8 cellular contexts compared by ENCODE assay signal in the genomic region with DNA sequence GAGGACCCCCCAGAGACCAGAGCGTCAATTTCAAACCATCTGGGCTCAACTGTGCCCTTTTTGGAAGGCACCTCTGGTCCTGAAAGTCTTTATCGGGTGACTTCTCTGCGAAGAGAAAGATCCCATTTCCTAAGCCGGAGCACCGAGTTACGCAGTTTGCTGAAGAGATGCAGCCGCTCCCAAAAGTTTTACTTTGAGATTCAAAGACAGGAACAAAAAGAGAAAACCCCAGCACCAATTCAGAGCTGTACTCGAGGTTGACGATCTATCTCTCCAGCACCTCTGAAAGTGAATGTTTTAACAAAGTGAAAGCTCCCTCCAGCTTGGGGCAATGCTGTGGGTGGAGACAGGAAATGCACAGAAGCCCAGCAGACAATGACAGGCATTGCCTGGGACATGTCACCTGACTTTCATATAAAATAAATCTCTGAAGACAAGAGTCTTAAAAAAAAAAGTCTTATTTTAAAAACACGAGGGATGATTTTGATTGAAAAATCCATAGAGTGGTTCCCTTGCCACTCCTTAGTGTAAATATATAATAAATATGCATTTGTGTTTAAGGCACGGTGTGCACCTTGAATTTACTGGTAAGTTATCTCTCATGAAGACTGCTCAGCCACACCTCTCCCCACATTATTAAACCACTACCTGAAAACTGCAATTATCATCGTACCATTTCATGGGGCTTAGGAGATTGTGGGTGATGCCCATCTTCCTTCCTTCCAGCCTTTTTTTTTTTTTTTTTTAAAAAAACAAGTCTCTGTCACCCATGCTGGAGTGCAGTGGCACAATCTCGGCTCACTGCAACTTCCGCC.
DNase-seq lines count a peak whose midpoint lies in the region; ATAC-seq and TF ChIP-seq lines count a peak whose summit lies in the region.

No MANE protein-coding gene starts in this region.

- peak overlapping the region; percentile 3 to 49 (median 25) for H3K4me3 ChIP-seq in Peyer's patch
- H3K4me3 ChIP-seq in skeletal muscle cell (ENCODE audit: low read depth, low read length), result peak overlapping the region; percentile 45

- peak in 2 of 3 donors; percentile 78 to 83 for DNase-seq in Peyer's patch
- peak; percentile 63 to 70 for DNase-seq in activated naive CD4-positive, alpha-beta T cell treated with anti-CD3 and anti-CD28 coated beads, Interleukin-2, amount 50 U/mL, for 72 hours (ENCODE audit: low spot score in 2 of 2)
- no peak for DNase-seq in left ventricle myocardium superior
- DNase-seq in skeletal muscle cell (ENCODE audit: low read depth), result no peak
- no peak for DNase-seq in NCI-H2196 treated with DMSO at 0.1 percent for 48 hours (lab: John Stamatoyannopoulos, UW; ENCODE audit: unreplicated experiment)
- DNase-seq in T1000 (lab: John Stamatoyannopoulos, UW), result no peak

- H3K27ac ChIP-seq in Peyer's patch, result peak overlapping the region; percentile 63 to 80 (median 78)

- TF ChIP-seq POLR2A in Peyer's patch (IDR thresholded peaks at IDR 0.05), result peak in 1 of 2 donors; percentile 23

- H3K36me3 ChIP-seq in Peyer's patch, result no peaks in the 10 kb centered on the region

- TF ChIP-seq CTCF in Peyer's patch (IDR thresholded peaks at IDR 0.05), result no peak

- ATAC-seq in GM18502 (IDR thresholded peaks at IDR 0.05; ENCODE audit: poor library complexity, unreplicated experiment) (peak; percentile 77), HG02938 (IDR thresholded peaks at IDR 0.05; ENCODE audit: unreplicated experiment) (peak; percentile 84), left ventricle myocardium superior (peak; percentile 83)
- peak; percentile 92 to 97 for ATAC-seq in activated naive CD4-positive, alpha-beta T cell treated with anti-CD3 and anti-CD28 coated beads, Interleukin-2, amount 50 U/mL, for 72 hours

- no peaks in the 10 kb centered on the region for H3K27me3 ChIP-seq in Peyer's patch

- H3K9me3 ChIP-seq in Peyer's patch, result no peaks in the 10 kb centered on the region

- peaks cover 0 to 18% (median 10%) of the 10 kb centered on the region in 4 donors for H3K4me1 ChIP-seq in Peyer's patch

- H3K36me3 Mint-ChIP-seq in activated naive CD4-positive, alpha-beta T cell treated with anti-CD3 and anti-CD28 coated beads, Interleukin-2, amount 50 U/mL, for 72 hours, result peaks cover 28 to 68% of the 10 kb centered on the region in 2 donors

- intact Hi-C loops in left ventricle myocardium superior (cut with micrococcal nuclease), result no loop called here

- peak overlapping the region; percentile 88 to 98 for H3K27ac Mint-ChIP-seq in activated naive CD4-positive, alpha-beta T cell treated with anti-CD3 and anti-CD28 coated beads, Interleukin-2, amount 50 U/mL, for 72 hours

- H3K9me3 Mint-ChIP-seq in activated naive CD4-positive, alpha-beta T cell treated with anti-CD3 and anti-CD28 coated beads, Interleukin-2, amount 50 U/mL, for 72 hours, result no peaks in the 10 kb centered on the region

Comparison
In these comparisons a context has a peak if more than half of its experiments do, and no peak if none do; other contexts are left out.
1. DNase-seq: peak in Peyer's patch (2 of 3) and activated naive CD4-positive, alpha-beta T cell treated with anti-CD3 and anti-CD28 coated beads, Interleukin-2, amount 50 U/mL, for 72 hours (2 of 2); none in left ventricle myocardium superior (single experiment), skeletal muscle cell (single experiment), NCI-H2196 treated with DMSO at 0.1 percent for 48 hours (single experiment) and T1000 (single experiment).
2. Peak in every context shown above with its lines, with median percentiles within 50 percentile points of each other: ATAC-seq.